Comparison of ENCODE assay signal across 1 cellular context in genomic region chr17:65222216-65222738, GRCh38.
TF ChIP-seq lines count a peak whose summit lies in the region.

No MANE protein-coding gene starts in this region.

TF ChIP-seq in IMR-90, 13 proteins besides CTCF, POLR2A, EP300 and RAD21:
- TF ChIP-seq ELK1 (IDR thresholded peaks at IDR 0.05; ENCODE audit: borderline replicate concordance, low read depth, low read length), result no peak
- peak; percentile 90 for TF ChIP-seq RCOR1 (IDR thresholded peaks at IDR 0.05; ENCODE audit: insufficient replicate concordance, low read length)
- TF ChIP-seq BHLHE40 (IDR thresholded peaks at IDR 0.05; ENCODE audit: low read depth, low read length), result peak; percentile 39
TF ChIP-seq in IMR-90: peak in this region for 2.
